In the genomic region with DNA sequence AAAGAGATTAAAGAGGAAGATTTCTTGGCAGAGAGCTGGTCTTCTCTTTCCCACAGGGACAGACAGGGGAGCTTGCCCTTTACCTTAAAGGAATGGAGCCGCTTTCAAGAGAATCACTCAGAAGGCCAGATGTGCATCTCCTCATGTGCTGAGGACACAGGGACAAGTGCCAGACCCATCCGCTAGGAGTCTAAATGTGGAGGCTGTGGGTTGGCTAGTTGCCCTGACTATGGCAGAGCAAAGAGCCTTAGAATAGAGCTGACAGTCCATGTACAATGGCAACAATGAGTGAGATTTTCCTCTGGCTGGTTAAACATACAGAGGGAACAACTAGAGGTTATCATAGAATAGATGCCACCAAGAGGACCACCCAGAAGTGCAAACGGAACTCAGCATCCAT, we compare ENCODE assay signal across 17 cellular contexts.
"Had no signal": no experiment of that assay in that cellular context is flagged by ENCODE, and none has a peak within 500 bp of the region (broad histone marks: within the 10 kb centered on the region; RNA-seq: fewer than 3 reads in every experiment).

No MANE protein-coding gene starts in this region.

- H3K27me3 ChIP-seq: esophagus squamous epithelium, neural progenitor cell, ovary, upper lobe of right lung had no signal

- H3K4me1 ChIP-seq: esophagus squamous epithelium, neural progenitor cell, upper lobe of right lung had no signal

- H3K4me2 ChIP-seq: neural progenitor cell had no signal

- H3K27ac ChIP-seq: esophagus squamous epithelium, neural progenitor cell, ovary, thoracic aorta, upper lobe of right lung had no signal

- ATAC-seq: activated CD4-positive, CD25-positive, alpha-beta regulatory T cell treated with anti-CD3 and anti-CD28 coated beads, Interleukin-2, amount 50 U/mL, for 24 hours; stimulated activated effector memory CD8-positive, alpha-beta T cell treated with anti-CD3 and anti-CD28 coated beads, Interleukin-12 subunit alpha, Interleukin-12 subunit beta, amount 100 ng/mL, for 72 hours; upper lobe of right lung had no signal

- H3K9me3 ChIP-seq: esophagus squamous epithelium, ovary, thoracic aorta, upper lobe of right lung had no signal

- H2AFZ ChIP-seq: neural progenitor cell had no signal

- H3K4me3 ChIP-seq: esophagus squamous epithelium, lung, neural progenitor cell, ovary, thoracic aorta, upper lobe of right lung had no signal

- H3K9ac ChIP-seq: neural progenitor cell had no signal

- H3K36me3 ChIP-seq: esophagus squamous epithelium, neural progenitor cell, ovary, thoracic aorta, upper lobe of right lung had no signal

- DNase-seq: activated CD4-positive, alpha-beta T cell treated with anti-CD3 and anti-CD28 coated beads, Interleukin-2, amount 50 U/mL, for 1 hour; activated CD8-positive, alpha-beta memory T cell treated with anti-CD3 and anti-CD28 coated beads for 24 hours; cerebellar nuclear complex; effector CD8-positive, alpha-beta T cell; esophagus squamous epithelium; foreskin melanocyte; left cardiac atrium; midbrain; naive B cell; ovary; T1000; upper lobe of right lung had no signal
